In genomic region chr9:87776481-87777373, GRCh38 we compare ENCODE assay signal across 36 cellular contexts.
"Had no signal": no experiment of that assay in that cellular context is flagged by ENCODE, and none has a peak within 500 bp of the region (broad histone marks: within the 10 kb centered on the region; RNA-seq: fewer than 3 reads in every experiment).

No MANE protein-coding gene starts in this region.

- H3K36me3 ChIP-seq: brain microvascular endothelial cell, MG63, Peyer's patch, WERI-Rb-1 had no signal

- H3K27me3 Mint-ChIP-seq: activated naive CD8-positive, alpha-beta T cell had no signal

- FAIRE-seq: TTC549 had no signal

- H3K4me1 ChIP-seq: Peyer's patch had no signal

- H3K9me3 Mint-ChIP-seq: activated CD4-positive, alpha-beta memory T cell treated with anti-CD3 and anti-CD28 coated beads, Interleukin-2, amount 10 ng/mL, durations not matched to agents 7 days and 5 days; activated naive CD4-positive, alpha-beta T cell treated with anti-CD3 and anti-CD28 coated beads, Interleukin-2, amount 10 ng/mL, durations not matched to agents 7 days and 5 days had no signal

- DNase-seq: activated CD4-positive, alpha-beta memory T cell treated with anti-CD3 and anti-CD28 coated beads, Interleukin-2, amount 10 ng/mL, durations not matched to agents 7 days and 5 days; activated CD4-positive, alpha-beta T cell treated with anti-CD3 and anti-CD28 coated beads for 1 hour; activated CD4-positive, alpha-beta T cell treated with anti-CD3 and anti-CD28 coated beads for 48 hours; activated CD4-positive, CD25-positive, alpha-beta regulatory T cell; activated CD8-positive, alpha-beta memory T cell treated with anti-CD3 and anti-CD28 coated beads for 24 hours; activated CD8-positive, alpha-beta memory T cell treated with anti-CD3 and anti-CD28 coated beads, Interleukin-2, amount 10 ng/mL, durations not matched to agents 7 days and 5 days; activated CD8-positive, alpha-beta memory T cell treated with anti-CD3 and anti-CD28 coated beads, Interleukin-2, amount 50 U/mL, for 48 hours; activated effector memory CD4-positive, alpha-beta T cell treated with Interleukin-2 at 50 U/mL for 16 hours; activated naive CD4-positive, alpha-beta T cell treated with anti-CD3 and anti-CD28 coated beads, Interleukin-2, amount 10 ng/mL, durations not matched to agents 7 days and 5 days; activated T-cell treated with anti-CD3 and anti-CD28 coated beads, Interleukin-2, amount 50 U/mL, for 48 hours; amniotic stem cell; aorta; brain microvascular endothelial cell; central memory CD4-positive, alpha-beta T cell; Kasumi-1; KG1; MG63; MV-4-11; NCI-H1092; NCI-H1436 treated with DMSO at 0.1 percent for 48 hours; NCI-H1694 treated with DMSO at 0.1 percent for 48 hours; NCI-H2029; NCI-H2171; NCI-H510A; NCI-H526; NCI-H748 treated with DMSO at 0.1 percent for 48 hours; PC-3; Peyer's patch; RPMI8226; SW 1271; T-helper 1 cell; T-helper 2 cell; T-helper 9 cell; WERI-Rb-1 had no signal

- H3K36me3 Mint-ChIP-seq: activated CD8-positive, alpha-beta memory T cell treated with anti-CD3 and anti-CD28 coated beads, Interleukin-2, amount 10 ng/mL, durations not matched to agents 7 days and 5 days; activated naive CD4-positive, alpha-beta T cell treated with anti-CD3 and anti-CD28 coated beads, Interleukin-2, amount 10 ng/mL, durations not matched to agents 7 days and 5 days had no signal

- H3K4me1 Mint-ChIP-seq: activated CD4-positive, alpha-beta memory T cell treated with anti-CD3 and anti-CD28 coated beads, Interleukin-2, amount 10 ng/mL, durations not matched to agents 7 days and 5 days; activated CD8-positive, alpha-beta memory T cell treated with anti-CD3 and anti-CD28 coated beads, Interleukin-2, amount 10 ng/mL, durations not matched to agents 7 days and 5 days; activated naive CD4-positive, alpha-beta T cell treated with anti-CD3 and anti-CD28 coated beads, Interleukin-2, amount 10 ng/mL, durations not matched to agents 7 days and 5 days had no signal

- H3K4me3 Mint-ChIP-seq: activated CD4-positive, alpha-beta memory T cell treated with anti-CD3 and anti-CD28 coated beads, Interleukin-2, amount 10 ng/mL, durations not matched to agents 7 days and 5 days; activated CD8-positive, alpha-beta memory T cell treated with anti-CD3 and anti-CD28 coated beads, Interleukin-2, amount 10 ng/mL, durations not matched to agents 7 days and 5 days; activated naive CD4-positive, alpha-beta T cell treated with anti-CD3 and anti-CD28 coated beads, Interleukin-2, amount 10 ng/mL, durations not matched to agents 7 days and 5 days; activated naive CD8-positive, alpha-beta T cell had no signal

- H3K4me3 ChIP-seq: MG63, Peyer's patch had no signal

- ATAC-seq: activated CD8-positive, alpha-beta memory T cell treated with anti-CD3 and anti-CD28 coated beads, Interleukin-2, amount 10 ng/mL, durations not matched to agents 7 days and 5 days; PC-3 had no signal

- H3K27me3 ChIP-seq: brain microvascular endothelial cell, MG63, Peyer's patch had no signal

- H3K27ac Mint-ChIP-seq: activated CD4-positive, alpha-beta memory T cell treated with anti-CD3 and anti-CD28 coated beads, Interleukin-2, amount 10 ng/mL, durations not matched to agents 7 days and 5 days; activated CD8-positive, alpha-beta memory T cell treated with anti-CD3 and anti-CD28 coated beads, Interleukin-2, amount 10 ng/mL, durations not matched to agents 7 days and 5 days; activated naive CD4-positive, alpha-beta T cell treated with anti-CD3 and anti-CD28 coated beads, Interleukin-2, amount 10 ng/mL, durations not matched to agents 7 days and 5 days; activated naive CD8-positive, alpha-beta T cell had no signal

- H3K9me3 ChIP-seq: MG63, Peyer's patch had no signal
